Comparison of ENCODE assay signal across 22 cellular contexts in genomic region chr1:79791488-79792211, GRCh38.
"Had no signal": no experiment of that assay in that cellular context is flagged by ENCODE, and none has a peak within 500 bp of the region (broad histone marks: within the 10 kb centered on the region; RNA-seq: fewer than 3 reads in every experiment).

No MANE protein-coding gene starts in this region.

- H3K9me3 ChIP-seq: right lobe of liver, testis had no signal

- H3K4me1 Mint-ChIP-seq: activated CD4-positive, alpha-beta memory T cell treated with anti-CD3 and anti-CD28 coated beads, Interleukin-2, amount 10 ng/mL, durations not matched to agents 7 days and 5 days; activated CD4-positive, alpha-beta T cell treated with anti-CD3 and anti-CD28 coated beads, Interleukin-2, amount 10 ng/mL, durations not matched to agents 24 days and 14 days; activated naive CD4-positive, alpha-beta T cell treated with anti-CD3 and anti-CD28 coated beads, Interleukin-2, amount 10 ng/mL, durations not matched to agents 7 days and 5 days; central memory CD8-positive, alpha-beta T cell; natural killer cell had no signal

- H3K27me3 ChIP-seq: esophagus squamous epithelium, heart right ventricle, right lobe of liver, testis, upper lobe of left lung had no signal

- H3K36me3 Mint-ChIP-seq: activated naive CD4-positive, alpha-beta T cell treated with anti-CD3 and anti-CD28 coated beads, Interleukin-2, amount 10 ng/mL, durations not matched to agents 7 days and 5 days; stimulated activated memory B cell treated with anti-CD40 and anti-IgM and Interleukin-4, amounts not matched to agents 10 μg/mL and 1 μg/mL and 100 μg/mL, for 72 hours had no signal

- H3K4me1 ChIP-seq: esophagus squamous epithelium, heart right ventricle, parathyroid adenoma, right lobe of liver, testis, upper lobe of left lung had no signal

- H3K27ac Mint-ChIP-seq: activated CD4-positive, alpha-beta memory T cell treated with anti-CD3 and anti-CD28 coated beads, Interleukin-2, amount 10 ng/mL, durations not matched to agents 7 days and 5 days; activated CD4-positive, alpha-beta T cell treated with anti-CD3 and anti-CD28 coated beads, Interleukin-2, amount 10 ng/mL, durations not matched to agents 24 days and 14 days; activated naive CD4-positive, alpha-beta T cell treated with anti-CD3 and anti-CD28 coated beads, Interleukin-2, amount 10 ng/mL, durations not matched to agents 7 days and 5 days; activated T-cell treated with anti-CD3 and anti-CD28 coated beads, Interleukin-2, amount 50 U/mL, for 72 hours; endodermal cell; natural killer cell; stimulated activated memory B cell treated with anti-CD40 and anti-IgM and Interleukin-4, amounts not matched to agents 10 μg/mL and 1 μg/mL and 100 μg/mL, for 72 hours had no signal

- H3K27ac ChIP-seq: esophagus squamous epithelium, heart right ventricle, parathyroid adenoma, right lobe of liver, skin epidermis, testis, upper lobe of left lung had no signal

- DNase-seq: activated CD4-positive, alpha-beta memory T cell treated with anti-CD3 and anti-CD28 coated beads, Interleukin-2, amount 10 ng/mL, durations not matched to agents 7 days and 5 days; activated CD4-positive, alpha-beta T cell treated with anti-CD3 and anti-CD28 coated beads, Interleukin-2, amount 10 ng/mL, durations not matched to agents 24 days and 14 days; activated effector memory CD4-positive, alpha-beta T cell treated with Interleukin-2 at 50 U/mL for 16 hours; activated naive CD4-positive, alpha-beta T cell treated with anti-CD3 and anti-CD28 coated beads, Interleukin-2, amount 10 ng/mL, durations not matched to agents 7 days and 5 days; activated T-cell treated with anti-CD3 and anti-CD28 coated beads, Interleukin-2, amount 50 U/mL, for 72 hours; anterior cingulate cortex; cortex of kidney; endodermal cell; esophagus squamous epithelium; heart right ventricle; kidney glomerular epithelial cell; left ventricle myocardium superior; midbrain; natural killer cell; right lobe of liver; stimulated activated CD4-positive, alpha-beta T cell treated with anti-CD3 and anti-CD28 coated beads, Interleukin-2, amount 100 ng/mL, for 24 hours; upper lobe of left lung had no signal

- H3K4me3 Mint-ChIP-seq: activated CD4-positive, alpha-beta memory T cell treated with anti-CD3 and anti-CD28 coated beads, Interleukin-2, amount 10 ng/mL, durations not matched to agents 7 days and 5 days; activated CD4-positive, alpha-beta T cell treated with anti-CD3 and anti-CD28 coated beads, Interleukin-2, amount 10 ng/mL, durations not matched to agents 24 days and 14 days; activated naive CD4-positive, alpha-beta T cell treated with anti-CD3 and anti-CD28 coated beads, Interleukin-2, amount 10 ng/mL, durations not matched to agents 7 days and 5 days; activated T-cell treated with anti-CD3 and anti-CD28 coated beads, Interleukin-2, amount 50 U/mL, for 72 hours; central memory CD8-positive, alpha-beta T cell; endodermal cell; natural killer cell; stimulated activated memory B cell treated with anti-CD40 and anti-IgM and Interleukin-4, amounts not matched to agents 10 μg/mL and 1 μg/mL and 100 μg/mL, for 72 hours had no signal

- ATAC-seq: activated T-cell treated with anti-CD3 and anti-CD28 coated beads, Interleukin-2, amount 50 U/mL, for 72 hours; left ventricle myocardium superior; natural killer cell; right lobe of liver; stimulated activated memory B cell treated with anti-CD40 and anti-IgM and Interleukin-4, amounts not matched to agents 10 μg/mL and 1 μg/mL and 100 μg/mL, for 72 hours had no signal

- H3K27me3 Mint-ChIP-seq: activated CD4-positive, alpha-beta memory T cell treated with anti-CD3 and anti-CD28 coated beads, Interleukin-2, amount 10 ng/mL, durations not matched to agents 7 days and 5 days; activated CD4-positive, alpha-beta T cell treated with anti-CD3 and anti-CD28 coated beads, Interleukin-2, amount 10 ng/mL, durations not matched to agents 24 days and 14 days; activated naive CD4-positive, alpha-beta T cell treated with anti-CD3 and anti-CD28 coated beads, Interleukin-2, amount 10 ng/mL, durations not matched to agents 7 days and 5 days; central memory CD8-positive, alpha-beta T cell; stimulated activated memory B cell treated with anti-CD40 and anti-IgM and Interleukin-4, amounts not matched to agents 10 μg/mL and 1 μg/mL and 100 μg/mL, for 72 hours had no signal

- H3K4me3 ChIP-seq: esophagus squamous epithelium, heart right ventricle, right lobe of liver, skin epidermis, testis, upper lobe of left lung had no signal

- H3K36me3 ChIP-seq: esophagus squamous epithelium, heart right ventricle, right lobe of liver, upper lobe of left lung had no signal
